10 cellular contexts compared by ENCODE assay signal in genomic region chr14:58533417-58533816, GRCh38.
A peak's percentile ranks its signal among the peaks of the same experiment; 100 is the strongest.
DNase-seq lines count a peak whose midpoint lies in the region; ATAC-seq, FAIRE-seq and TF ChIP-seq lines count a peak whose summit lies in the region.
"Had no signal": no experiment of that assay in that cellular context is flagged by ENCODE, and none has a peak within 500 bp of the region (broad histone marks: within the 10 kb centered on the region; RNA-seq: fewer than 3 reads in every experiment).

No MANE protein-coding gene starts in this region.

- H3K9me2 ChIP-seq in GM23338 (ENCODE audit: insufficient read depth), result no peaks in the 10 kb centered on the region

- H3K4me1 Mint-ChIP-seq in GM23338, result no peaks in the 10 kb centered on the region

- no peak overlapping the region for H3K4me2 ChIP-seq in GM12878 (ENCODE audit: control insufficient read depth, insufficient read depth)
- no peak overlapping the region for H3K4me2 ChIP-seq in GM23338

- no peaks in the 10 kb centered on the region for H3K36me3 ChIP-seq in GM12878 (ENCODE audit: control insufficient read depth in 2 of 2, insufficient read depth in 2 of 2, low read length in 1 of 2)
- no peaks in the 10 kb centered on the region for H3K36me3 ChIP-seq in GM23338 (ENCODE audit: insufficient read depth)

- no peaks in the 10 kb centered on the region; the same call in 2 of the 3 replicates for H3K9me3 ChIP-seq in GM12878 (replicated peaks; ENCODE audit: control insufficient read depth, insufficient read depth, low read length)

- H3K4me3 ChIP-seq in GM12878 (no peak overlapping the region), GM23338 (no peak overlapping the region)

- SMC1A ChIA-PET in GM12878 (lab: Charles Lee; ENCODE audit: uncharacterized antibody, unreplicated experiment), result interaction anchor here (1.0 to 1.9 kb wide), 7 partner anchors 9 to 36 kb away, joined by 3 to 6 read pairs (median 4); no protein-coding TSS in a partner anchor

- no peaks in the 10 kb centered on the region for H4K20me1 ChIP-seq in GM12878 (ENCODE audit: control insufficient read depth, insufficient read depth)
- H4K20me1 ChIP-seq in GM23338 (replicated peaks; ENCODE audit: insufficient read depth), result no peaks in the 10 kb centered on the region

- TF ChIP-seq CTCF in GM12878 (IDR thresholded peaks at IDR 0.05 in 2 of 3, conservative IDR thresholded peaks at IDR 0.05 in 1 of 3; ENCODE audit: control insufficient read depth in 2 of 3, extremely low read depth in 1 of 3, insufficient read depth in 1 of 3, low read depth in 3 of 3, low read length in 3 of 3) (no peak), GM23338 (conservative IDR thresholded peaks at IDR 0.05; ENCODE audit: low read depth in 2 of 2) (no peak)

- BruUV-seq in GM12878 (replicated peaks; lab: Mats Ljungman, UMichigan), result no TSS peak

- H3K27ac Mint-ChIP-seq in GM23338, result no peak overlapping the region

- WGBS in GM12878 (ENCODE audit: insufficient coverage, insufficient replicate concordance, low lambda C conversion rate, missing lambda C conversion rate), result 88% methylated on average over 4 of the region's 4 CpGs

- no peak overlapping the region for H3K9ac ChIP-seq in GM12878 (ENCODE audit: control insufficient read depth, insufficient read depth, low read length)

- peak overlapping the region; percentile 15 for H2AFZ ChIP-seq in GM12878 (ENCODE audit: control insufficient read depth, low read depth, low read length)
- no peak overlapping the region for H2AFZ ChIP-seq in GM23338

- CTCF ChIA-PET in GM12878 (lab: Yijun Ruan, JAX), result interaction anchor here (0.7 to 1.3 kb wide), 3 partner anchors 14 to 522 kb away, joined by 3 to 4 read pairs (median 3); no protein-coding TSS in a partner anchor

- H3K27ac ChIP-seq in GM12878 (ENCODE audit: control insufficient read depth, insufficient read depth) (no peak overlapping the region), GM23338 (ENCODE audit: low read depth) (no peak overlapping the region)

- RAD21 ChIA-PET in GM12878 (lab: Charles Lee; ENCODE audit: unreplicated experiment), result interaction anchor here (0.9 to 1.9 kb wide), 2 partner anchors 37 to 106 kb away, joined by 3 to 4 read pairs; no protein-coding TSS in a partner anchor

- POLR2A ChIA-PET in GM12878 (lab: Charles Lee), result interaction anchor here (0.6 to 0.9 kb wide), 3 partner anchors 9 to 321 kb away, joined by 3 to 5 read pairs (median 3); no protein-coding TSS in a partner anchor

- peaks cover 19% of the 10 kb centered on the region for H3K9me3 Mint-ChIP-seq in GM23338

- in situ Hi-C loops in GM12878 (cut with MboI), result no loop called here

- ATAC-seq in GM12878 (peak; percentile 66), left cardiac atrium (peak; percentile 73 to 90), GM18907 (IDR thresholded peaks at IDR 0.05; ENCODE audit: unreplicated experiment) (no peak), GM23338 (no peak; the same call in 2 of the 3 replicates), GM19351 (IDR thresholded peaks at IDR 0.05; ENCODE audit: unreplicated experiment) (no peak), GM21447 (IDR thresholded peaks at IDR 0.05; ENCODE audit: unreplicated experiment) (no peak)

- H3K79me2 ChIP-seq in GM12878 (ENCODE audit: control insufficient read depth, insufficient read depth, low read length) (no peaks in the 10 kb centered on the region), GM23338 (replicated peaks; ENCODE audit: insufficient read depth) (no peaks in the 10 kb centered on the region)

- no peaks in the 10 kb centered on the region for H3K4me1 ChIP-seq in GM12878 (ENCODE audit: control insufficient read depth, insufficient read depth, low read length)
- no peaks in the 10 kb centered on the region for H3K4me1 ChIP-seq in GM23338 (ENCODE audit: insufficient read depth)

- no peak for TF ChIP-seq POLR2A in GM12878 (IDR thresholded peaks at IDR 0.05; ENCODE audit: low read depth, low read length)

- H3K36me3 Mint-ChIP-seq in GM23338 (ENCODE audit: low read depth), result peaks cover 14% of the 10 kb centered on the region; the same call in 2 of the 3 replicates

- TF ChIP-seq RAD21 in GM12878 (IDR thresholded peaks at IDR 0.05; ENCODE audit: insufficient read depth, low read depth, low read length), result no peak

- H3K4me3 Mint-ChIP-seq in GM23338, result no peak overlapping the region

- DNase-seq in GM03348 (ENCODE audit: low spot score) (peak; percentile 12), GM12878 (ENCODE audit: low read depth, low spot score) (no peak), left cardiac atrium (peak; percentile 24), pons (ENCODE audit: low spot score) (peak; percentile 98), GM23338 (ENCODE audit: low spot score) (no peak)
- DNase-seq: activated T-cell treated with anti-CD3 and anti-CD28 coated beads for 4 hours, Calu3 had no signal

- FAIRE-seq in GM12878 (lab: Jason Lieb, UNC), result no peak

- no peak for TF ChIP-seq EP300 in GM12878 (IDR thresholded peaks at IDR 0.05; ENCODE audit: borderline replicate concordance in 1 of 2, control insufficient read depth in 1 of 2, low read depth in 2 of 2, low read length in 2 of 2)

- no peaks in the 10 kb centered on the region for H3F3A ChIP-seq in GM23338 (replicated peaks; ENCODE audit: low read depth)

- H3K27me3 ChIP-seq in GM12878 (replicated peaks in 1 of 2; ENCODE audit: control insufficient read depth in 2 of 2, insufficient read depth in 2 of 2, low read length in 1 of 2), result no peaks in the 10 kb centered on the region
- H3K27me3 ChIP-seq in GM23338 (ENCODE audit: insufficient read depth), result no peaks in the 10 kb centered on the region

- H3K27me3 Mint-ChIP-seq in GM23338 (ENCODE audit: insufficient read depth, low read depth, poor library complexity), result peaks cover 3% of the 10 kb centered on the region

- intact Hi-C loops in GM12878 (cut with micrococcal nuclease; ENCODE audit: unreplicated experiment) (no loop called here), left cardiac atrium (cut with DNase I) (no loop called here)

TF ChIP-seq in GM12878, 131 proteins besides CTCF, POLR2A, EP300 and RAD21 (continues in another document):
- TF ChIP-seq PRDM15 (CRISPR knock-in tag; IDR thresholded peaks at IDR 0.05), result no peak

TF ChIP-seq in GM23338, 12 proteins besides CTCF, POLR2A, EP300 and RAD21:
- TF ChIP-seq STAT1 (IDR thresholded peaks at IDR 0.05; ENCODE audit: unreplicated experiment), result no peak
- no peak for TF ChIP-seq ETS1 (IDR thresholded peaks at IDR 0.05)
- no peak for TF ChIP-seq JUNB (IDR thresholded peaks at IDR 0.05; ENCODE audit: unreplicated experiment)

Comparison
In these comparisons a context has a peak if more than half of its experiments do, and no peak if none do; other contexts are left out.
1. DNase-seq: peak in GM03348 (single experiment), left cardiac atrium (single experiment) and pons (single experiment); none in GM12878 (single experiment) and GM23338 (single experiment).
2. ATAC-seq: peak in GM12878 (single experiment) and left cardiac atrium (2 of 2); none in GM18907 (single experiment), GM23338 (single experiment), GM19351 (single experiment) and GM21447 (single experiment).